ENCODE assay signal across 9 cellular contexts in genomic region chr18:35029103-35029502, GRCh38. TPM values are rescaled to one million over a fixed set of nuclear protein-coding genes. Genes with fewer than 3 reads are reported as not detected.
DNase-seq lines count a peak whose midpoint lies in the region; TF ChIP-seq lines count a peak whose summit lies in the region.
"Had no signal": no experiment of that assay in that cellular context is flagged by ENCODE, and none has a peak within 500 bp of the region (broad histone marks: within the 10 kb centered on the region; RNA-seq: fewer than 3 reads in every experiment).

No MANE protein-coding gene starts in this region.

- H3K4me3 Mint-ChIP-seq in nephron progenitor cell, result no peak overlapping the region

- H3K27ac Mint-ChIP-seq in nephron progenitor cell, result no peak overlapping the region

- H3K27me3 ChIP-seq in BLaER1, result no peaks in the 10 kb centered on the region
- no peaks in the 10 kb centered on the region for H3K27me3 ChIP-seq in effector memory CD4-positive, alpha-beta T cell (replicated peaks; ENCODE audit: control insufficient read depth, insufficient read depth, low read length, poor library complexity, severe bottlenecking)

- TF ChIP-seq CTCF in nephron progenitor cell (IDR thresholded peaks at IDR 0.05), result no peak

- H3K4me1 Mint-ChIP-seq in nephron progenitor cell, result peaks cover 19% of the 10 kb centered on the region

- H3K4me3 ChIP-seq in BLaER1, result no peak overlapping the region
- peak overlapping the region; percentile 20 for H3K4me3 ChIP-seq in effector memory CD4-positive, alpha-beta T cell (ENCODE audit: insufficient read depth, low read depth, low read length, poor library complexity, severe bottlenecking)

- H3K9me3 Mint-ChIP-seq in nephron progenitor cell, result no peaks in the 10 kb centered on the region

- H3K36me3 ChIP-seq in BLaER1, result no peaks in the 10 kb centered on the region
- H3K36me3 ChIP-seq in effector memory CD4-positive, alpha-beta T cell (ENCODE audit: control insufficient read depth, insufficient read depth, low read length), result no peaks in the 10 kb centered on the region

- no peaks in the 10 kb centered on the region for H4K20me1 ChIP-seq in BLaER1

- H3K4me1 ChIP-seq in BLaER1, result peaks cover 23% of the 10 kb centered on the region
- H3K4me1 ChIP-seq in effector memory CD4-positive, alpha-beta T cell (ENCODE audit: control insufficient read depth, insufficient read depth, low read length, poor library complexity, severe bottlenecking), result peaks cover 15% of the 10 kb centered on the region

- peak overlapping the region; percentile 81; the same call in 1 of the 2 replicates for H3K27ac ChIP-seq in BLaER1
- H3K27ac ChIP-seq in effector memory CD4-positive, alpha-beta T cell (ENCODE audit: insufficient read depth, low read length, poor library complexity, severe bottlenecking), result peak overlapping the region; percentile 80

- H3K27me3 Mint-ChIP-seq in nephron progenitor cell (ENCODE audit: low read depth, poor library complexity), result peaks cover 9% of the 10 kb centered on the region

- DNase-seq in M059J (ENCODE audit: low read depth) (peak; percentile 70), non-pigmented ciliary epithelial cell (ENCODE audit: low read depth) (peak; percentile 49), NOMO-1 treated with dmso at 0.1 percent for 144 hours (lab: John Stamatoyannopoulos, UW; ENCODE audit: unreplicated experiment) (no peak), nephron progenitor cell (no peak), NCI-H1092 treated with DMSO at 0.1 percent for 48 hours (lab: John Stamatoyannopoulos, UW) (no peak)
- no peak for DNase-seq in effector memory CD4-positive, alpha-beta T cell
- DNase-seq in activated CD4-positive, alpha-beta T cell treated with anti-CD3 and anti-CD28 coated beads, Interleukin-2, amount 50 U/mL, for 48 hours, result no peak
- DNase-seq: NCI-H1417 treated with DMSO at 0.1 percent for 48 hours had no signal

- peak overlapping the region; percentile 85 for H3K4me2 ChIP-seq in BLaER1

- no peaks in the 10 kb centered on the region for H3K36me3 Mint-ChIP-seq in nephron progenitor cell (ENCODE audit: low read depth)

- no peaks in the 10 kb centered on the region for H3K9me3 ChIP-seq in BLaER1
- H3K9me3 ChIP-seq in effector memory CD4-positive, alpha-beta T cell (ENCODE audit: control insufficient read depth, low read length), result no peaks in the 10 kb centered on the region

- no peak overlapping the region for H3K9ac ChIP-seq in BLaER1

RNA-seq across cellular contexts. Expression of gene MAPRE2, which starts 12.1 kb away (rescaled TPM):
- total RNA-seq in M059J (2014; rRNA removed; shearing (Covaris generic)), result 42.9 and 57.5 TPM in 2 replicates

Comparison
In these comparisons a context has a peak if more than half of its experiments do, and no peak if none do; other contexts are left out.
1. DNase-seq: peak in M059J (single experiment) and non-pigmented ciliary epithelial cell (single experiment); none in effector memory CD4-positive, alpha-beta T cell (0 of 3), NOMO-1 treated with dmso at 0.1 percent for 144 hours (single experiment), nephron progenitor cell (single experiment), NCI-H1092 treated with DMSO at 0.1 percent for 48 hours (single experiment) and activated CD4-positive, alpha-beta T cell treated with anti-CD3 and anti-CD28 coated beads, Interleukin-2, amount 50 U/mL, for 48 hours (0 of 2).